ENCODE assay signal across 1 cellular context in the genomic region with DNA sequence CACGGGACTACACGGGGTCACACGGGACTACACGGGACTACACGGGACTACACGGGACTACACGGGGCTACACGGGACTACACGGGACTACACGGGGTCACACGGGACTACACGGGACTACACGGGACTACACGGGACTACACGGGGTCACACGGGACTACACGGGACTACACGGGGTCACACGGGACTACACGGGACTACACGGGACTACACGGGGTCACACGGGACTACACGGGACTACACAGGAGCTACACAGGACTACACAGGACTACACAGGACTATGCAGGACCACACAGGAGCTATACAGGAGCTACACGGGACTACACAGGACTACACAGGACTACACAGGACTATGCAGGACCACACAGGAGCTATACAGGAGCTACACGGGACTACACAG. TPM values are rescaled to one million over a fixed set of nuclear protein-coding genes. Genes with fewer than 3 reads are reported as not detected.
"Had no signal": no experiment of that assay in that cellular context is flagged by ENCODE, and none has a peak within 500 bp of the region (broad histone marks: within the 10 kb centered on the region; RNA-seq: fewer than 3 reads in every experiment).

No MANE protein-coding gene starts in this region.

RNA-seq across cellular contexts. Expression of gene NRARP, which starts 27.5 kb away (rescaled TPM):
- total RNA-seq: fibroblast of lung had no signal
